Comparison of ENCODE assay signal across 30 cellular contexts in genomic region chr11:127601578-127601977, GRCh38.
"Had no signal": no experiment of that assay in that cellular context is flagged by ENCODE, and none has a peak within 500 bp of the region (broad histone marks: within the 10 kb centered on the region; RNA-seq: fewer than 3 reads in every experiment).

No MANE protein-coding gene starts in this region.

- H3K9me3 Mint-ChIP-seq: activated CD4-positive, alpha-beta memory T cell treated with anti-CD3 and anti-CD28 coated beads for 36 hours; activated CD4-positive, alpha-beta T cell treated with anti-CD3 and anti-CD28 coated beads, Interleukin-2, amount 10 ng/mL, durations not matched to agents 24 days and 14 days; activated naive CD4-positive, alpha-beta T cell treated with anti-CD3 and anti-CD28 coated beads, Interleukin-2, amount 10 ng/mL, durations not matched to agents 7 days and 5 days; activated naive CD8-positive, alpha-beta T cell treated with anti-CD3 and anti-CD28 coated beads, Interleukin-2, amount 10 ng/mL, durations not matched to agents 7 days and 5 days; activated T-helper 1 cell treated with anti-CD3 and anti-CD28 coated beads, Interleukin-12 subunit alpha, Interleukin-12 subunit beta, Interleukin-2, Interleukin-4 antibody, amounts not matched to agents 30 ng/mL and 10 ng/mL and 1 ng/mL, durations not matched to agents 14 hours and 24 hours and 36 hours; activated T-helper 2 cell treated with anti-CD3 and anti-CD28 coated beads, Interferon-gamma antibody, Interleukin-2, Interleukin-4, amounts not matched to agents 10 μg/mL and 5 μg/mL and 100 μg/mL, durations not matched to agents 14 hours and 24 hours and 36 hours; T-helper 1 cell treated with Interleukin-12 subunit alpha and Interleukin-12 subunit beta and Interleukin-4 antibody, amounts not matched to agents 30 μg/mL and 1 μg/mL, for 36 hours had no signal

- H3K4me3 Mint-ChIP-seq: activated CD4-positive, alpha-beta memory T cell treated with anti-CD3 and anti-CD28 coated beads for 36 hours; activated CD4-positive, alpha-beta T cell treated with anti-CD3 and anti-CD28 coated beads for 36 hours; activated CD4-positive, alpha-beta T cell treated with anti-CD3 and anti-CD28 coated beads, Interleukin-2, amount 10 ng/mL, durations not matched to agents 24 days and 14 days; activated CD8-positive, alpha-beta memory T cell treated with anti-CD3 and anti-CD28 coated beads, Interleukin-2, amount 10 ng/mL, durations not matched to agents 7 days and 5 days; activated CD8-positive, alpha-beta T cell treated with anti-CD3 and anti-CD28 coated beads, Interleukin-2, amount 10 ng/mL, durations not matched to agents 7 days and 5 days; activated naive CD4-positive, alpha-beta T cell treated with anti-CD3 and anti-CD28 coated beads, Interleukin-2, amount 10 ng/mL, durations not matched to agents 7 days and 5 days; activated naive CD8-positive, alpha-beta T cell treated with anti-CD3 and anti-CD28 coated beads, Interleukin-2, amount 10 ng/mL, durations not matched to agents 7 days and 5 days; activated T-helper 1 cell treated with anti-CD3 and anti-CD28 coated beads, Interleukin-12 subunit alpha, Interleukin-12 subunit beta, Interleukin-2, Interleukin-4 antibody, amounts not matched to agents 30 ng/mL and 10 ng/mL and 1 ng/mL, durations not matched to agents 14 hours and 24 hours and 36 hours; brain; T-helper 1 cell treated with Interleukin-12 subunit alpha and Interleukin-12 subunit beta and Interleukin-4 antibody, amounts not matched to agents 30 μg/mL and 1 μg/mL, for 36 hours had no signal

- H3K27me3 Mint-ChIP-seq: activated CD4-positive, alpha-beta memory T cell treated with anti-CD3 and anti-CD28 coated beads for 36 hours; activated CD4-positive, alpha-beta T cell treated with anti-CD3 and anti-CD28 coated beads, Interleukin-2, amount 10 ng/mL, durations not matched to agents 24 days and 14 days; activated CD8-positive, alpha-beta memory T cell treated with anti-CD3 and anti-CD28 coated beads, Interleukin-2, amount 10 ng/mL, durations not matched to agents 7 days and 5 days; activated naive CD4-positive, alpha-beta T cell treated with anti-CD3 and anti-CD28 coated beads, Interleukin-2, amount 10 ng/mL, durations not matched to agents 7 days and 5 days; activated naive CD8-positive, alpha-beta T cell treated with anti-CD3 and anti-CD28 coated beads, Interleukin-2, amount 10 ng/mL, durations not matched to agents 7 days and 5 days had no signal

- ATAC-seq: activated CD4-positive, alpha-beta T cell treated with anti-CD3 and anti-CD28 coated beads for 36 hours; activated CD8-positive, alpha-beta memory T cell treated with anti-CD3 and anti-CD28 coated beads, Interleukin-2, amount 10 ng/mL, durations not matched to agents 7 days and 5 days; activated CD8-positive, alpha-beta T cell treated with anti-CD3 and anti-CD28 coated beads, Interleukin-2, amount 10 ng/mL, durations not matched to agents 7 days and 5 days; activated naive CD4-positive, alpha-beta T cell treated with anti-CD3 and anti-CD28 coated beads, Interleukin-2, amount 50 U/mL, for 72 hours had no signal

- H3K27ac Mint-ChIP-seq: activated CD4-positive, alpha-beta memory T cell treated with anti-CD3 and anti-CD28 coated beads for 36 hours; activated CD4-positive, alpha-beta T cell treated with anti-CD3 and anti-CD28 coated beads for 36 hours; activated CD4-positive, alpha-beta T cell treated with anti-CD3 and anti-CD28 coated beads, Interleukin-2, amount 10 ng/mL, durations not matched to agents 24 days and 14 days; activated CD8-positive, alpha-beta memory T cell treated with anti-CD3 and anti-CD28 coated beads, Interleukin-2, amount 10 ng/mL, durations not matched to agents 7 days and 5 days; activated CD8-positive, alpha-beta T cell treated with anti-CD3 and anti-CD28 coated beads, Interleukin-2, amount 10 ng/mL, durations not matched to agents 7 days and 5 days; activated naive CD4-positive, alpha-beta T cell treated with anti-CD3 and anti-CD28 coated beads, Interleukin-2, amount 10 ng/mL, durations not matched to agents 7 days and 5 days; activated naive CD4-positive, alpha-beta T cell treated with anti-CD3 and anti-CD28 coated beads, Interleukin-2, amount 50 U/mL, for 72 hours; activated naive CD8-positive, alpha-beta T cell treated with anti-CD3 and anti-CD28 coated beads, Interleukin-2, amount 10 ng/mL, durations not matched to agents 7 days and 5 days; activated T-helper 1 cell treated with anti-CD3 and anti-CD28 coated beads, Interleukin-12 subunit alpha, Interleukin-12 subunit beta, Interleukin-2, Interleukin-4 antibody, amounts not matched to agents 30 ng/mL and 10 ng/mL and 1 ng/mL, durations not matched to agents 14 hours and 24 hours and 36 hours; activated T-helper 2 cell treated with anti-CD3 and anti-CD28 coated beads, Interferon-gamma antibody, Interleukin-2, Interleukin-4, amounts not matched to agents 10 μg/mL and 5 μg/mL and 100 μg/mL, durations not matched to agents 14 hours and 24 hours and 36 hours; T-helper 1 cell treated with Interleukin-12 subunit alpha and Interleukin-12 subunit beta and Interleukin-4 antibody, amounts not matched to agents 30 μg/mL and 1 μg/mL, for 36 hours had no signal

- H3K4me3 ChIP-seq: ascending aorta, breast epithelium, cardiac muscle cell, colonic mucosa, esophagus squamous epithelium had no signal

- DNase-seq: activated CD4-positive, alpha-beta memory T cell treated with anti-CD3 and anti-CD28 coated beads for 36 hours; activated CD4-positive, alpha-beta T cell treated with anti-CD3 and anti-CD28 coated beads for 36 hours; activated CD4-positive, alpha-beta T cell treated with anti-CD3 and anti-CD28 coated beads, Interleukin-2, amount 10 ng/mL, durations not matched to agents 24 days and 14 days; activated CD4-positive, CD25-positive, alpha-beta regulatory T cell; activated CD4-positive, CD25-positive, alpha-beta regulatory T cell treated with anti-CD3 and anti-CD28 coated beads, Interleukin-2, amount 50 U/mL, for 72 hours; activated CD8-positive, alpha-beta memory T cell treated with anti-CD3 and anti-CD28 coated beads, Interleukin-2, amount 10 ng/mL, durations not matched to agents 7 days and 5 days; activated CD8-positive, alpha-beta memory T cell treated with anti-CD3 and anti-CD28 coated beads, Interleukin-2, amount 50 U/mL, for 4 hours; activated CD8-positive, alpha-beta T cell treated with anti-CD3 and anti-CD28 coated beads, Interleukin-2, amount 10 ng/mL, durations not matched to agents 7 days and 5 days; activated gamma-delta T cell; activated naive CD4-positive, alpha-beta T cell; activated naive CD4-positive, alpha-beta T cell treated with anti-CD3 and anti-CD28 coated beads, Interleukin-2, amount 10 ng/mL, durations not matched to agents 7 days and 5 days; activated naive CD8-positive, alpha-beta T cell treated with anti-CD3 and anti-CD28 coated beads, Interleukin-2, amount 10 ng/mL, durations not matched to agents 7 days and 5 days; activated T-cell treated with anti-CD3 and anti-CD28 coated beads, Interleukin-2, amount 50 U/mL, for 1 hour; activated T-cell treated with anti-CD3 and anti-CD28 coated beads, Interleukin-2, amount 50 U/mL, for 48 hours; central memory CD4-positive, alpha-beta T cell; cerebellar nuclear complex; colonic mucosa; effector CD8-positive, alpha-beta T cell; esophagus squamous epithelium; head of caudate nucleus; T1000; WERI-Rb-1 had no signal

- H3K36me3 ChIP-seq: ascending aorta, breast epithelium, cardiac muscle cell, colonic mucosa, esophagus squamous epithelium, WERI-Rb-1 had no signal

- H3K36me3 Mint-ChIP-seq: activated CD4-positive, alpha-beta memory T cell treated with anti-CD3 and anti-CD28 coated beads for 36 hours; activated CD8-positive, alpha-beta memory T cell treated with anti-CD3 and anti-CD28 coated beads, Interleukin-2, amount 10 ng/mL, durations not matched to agents 7 days and 5 days; activated naive CD4-positive, alpha-beta T cell treated with anti-CD3 and anti-CD28 coated beads, Interleukin-2, amount 10 ng/mL, durations not matched to agents 7 days and 5 days; activated naive CD4-positive, alpha-beta T cell treated with anti-CD3 and anti-CD28 coated beads, Interleukin-2, amount 50 U/mL, for 72 hours; activated naive CD8-positive, alpha-beta T cell treated with anti-CD3 and anti-CD28 coated beads, Interleukin-2, amount 10 ng/mL, durations not matched to agents 7 days and 5 days; brain had no signal

- H3K27me3 ChIP-seq: ascending aorta, breast epithelium, cardiac muscle cell, colonic mucosa, esophagus squamous epithelium had no signal

- H3K4me1 Mint-ChIP-seq: activated CD4-positive, alpha-beta T cell treated with anti-CD3 and anti-CD28 coated beads for 36 hours; activated CD4-positive, alpha-beta T cell treated with anti-CD3 and anti-CD28 coated beads, Interleukin-2, amount 10 ng/mL, durations not matched to agents 24 days and 14 days; activated CD8-positive, alpha-beta memory T cell treated with anti-CD3 and anti-CD28 coated beads, Interleukin-2, amount 10 ng/mL, durations not matched to agents 7 days and 5 days; activated naive CD4-positive, alpha-beta T cell treated with anti-CD3 and anti-CD28 coated beads, Interleukin-2, amount 10 ng/mL, durations not matched to agents 7 days and 5 days; activated naive CD8-positive, alpha-beta T cell treated with anti-CD3 and anti-CD28 coated beads, Interleukin-2, amount 10 ng/mL, durations not matched to agents 7 days and 5 days had no signal
